In the genomic region with DNA sequence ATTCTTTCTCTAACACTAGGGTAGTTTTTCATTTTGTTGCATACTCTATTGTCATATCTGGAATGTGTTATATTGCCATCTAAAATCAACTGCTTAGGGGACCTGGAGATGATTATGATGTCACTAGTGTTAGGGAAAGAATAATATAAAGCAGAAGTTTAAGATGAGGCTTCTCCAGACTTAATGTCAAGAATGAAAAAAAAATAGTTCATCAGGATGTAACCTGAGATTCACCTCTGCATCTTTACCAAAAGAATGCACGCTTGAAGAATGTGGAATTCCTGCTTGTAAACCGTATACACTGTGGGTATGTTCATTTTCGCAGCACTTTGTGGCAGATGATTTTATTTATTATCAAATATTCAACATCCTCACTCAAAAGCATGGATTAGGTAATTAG, we compare ENCODE assay signal across 1 cellular context.
TF ChIP-seq lines count a peak whose summit lies in the region.

No MANE protein-coding gene starts in this region.

TF ChIP-seq in H1, 55 proteins besides CTCF, POLR2A, EP300 and RAD21:
- TF ChIP-seq TAF1 (IDR thresholded peaks at IDR 0.05; ENCODE audit: low read depth, low read length): no peak
- TF ChIP-seq RBBP5 (IDR thresholded peaks at IDR 0.05; ENCODE audit: borderline replicate concordance, low read depth, low read length): no peak
- TF ChIP-seq SIX5 (IDR thresholded peaks at IDR 0.05; ENCODE audit: low read depth, low read length): no peak
- TF ChIP-seq PHF8 (conservative IDR thresholded peaks at IDR 0.05; ENCODE audit: low read depth, low read length): no peak
- no peak for TF ChIP-seq KDM4A (IDR thresholded peaks at IDR 0.05; ENCODE audit: low read depth, low read length, severe bottlenecking)
- TF ChIP-seq BCL11A (IDR thresholded peaks at IDR 0.05; ENCODE audit: low read depth in 2 of 2, low read length in 2 of 2): no peak
- TF ChIP-seq BRCA1 (IDR thresholded peaks at IDR 0.05; ENCODE audit: low read depth, low read length): no peak
- no peak for TF ChIP-seq CHD7 (IDR thresholded peaks at IDR 0.05; ENCODE audit: insufficient replicate concordance, low read length)
